Comparison of ENCODE assay signal across 16 cellular contexts in the genomic region with DNA sequence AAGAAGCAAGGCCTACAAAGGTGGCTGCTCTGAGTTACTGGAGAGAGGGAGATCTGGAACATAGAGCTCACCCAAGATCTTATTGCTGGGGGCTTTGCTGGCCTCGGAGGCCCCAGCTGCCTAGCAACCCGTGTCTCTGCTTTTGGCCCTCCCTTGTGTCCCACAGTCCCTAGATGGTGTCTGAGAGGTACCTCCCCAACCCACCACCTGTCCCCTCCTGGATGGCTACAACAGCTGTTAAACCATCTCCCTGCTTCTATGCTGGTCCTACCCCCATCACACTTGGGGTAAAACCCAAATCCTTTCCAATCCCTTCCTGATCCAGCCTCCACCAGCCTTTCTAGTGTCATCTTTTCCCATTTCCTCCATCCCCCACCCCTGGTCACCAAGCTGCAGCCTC.
DNase-seq lines count a peak whose midpoint lies in the region; ATAC-seq and TF ChIP-seq lines count a peak whose summit lies in the region.
"Had no signal": no experiment of that assay in that cellular context is flagged by ENCODE, and none has a peak within 500 bp of the region (broad histone marks: within the 10 kb centered on the region; RNA-seq: fewer than 3 reads in every experiment).

No MANE protein-coding gene starts in this region.

- TF ChIP-seq POLR2A in uterus (IDR thresholded peaks at IDR 0.05) = no peak

- H2BK5ac ChIP-seq in mesenchymal stem cell (ENCODE audit: low read depth, low read length, poor library complexity, severe bottlenecking) = no peak overlapping the region

- no peak overlapping the region for H3K9ac ChIP-seq in mesenchymal stem cell (ENCODE audit: low read length)
- H3K9ac ChIP-seq: GM23248 had no signal

- H3K4me1 ChIP-seq in left ventricle myocardium inferior (peaks cover 88% of the 10 kb centered on the region), mesenchymal stem cell (ENCODE audit: control insufficient read depth, insufficient read depth, low read depth, low read length) (peaks cover 3% of the 10 kb centered on the region), uterus (no peaks in the 10 kb centered on the region)

- H3K36me3 ChIP-seq in left ventricle myocardium inferior (no peaks in the 10 kb centered on the region), WERI-Rb-1 (no peaks in the 10 kb centered on the region), mesenchymal stem cell (ENCODE audit: control insufficient read depth in 1 of 2, insufficient read depth in 2 of 2, low read depth in 1 of 2, low read length in 2 of 2) (no peaks in the 10 kb centered on the region), uterus (no peaks in the 10 kb centered on the region)

- no peak for ATAC-seq in Right ventricle myocardium inferior

- H2BK12ac ChIP-seq in mesenchymal stem cell (ENCODE audit: low read length in 2 of 2) = no peak overlapping the region

- H3K23ac ChIP-seq in mesenchymal stem cell (ENCODE audit: low read length in 2 of 2) = no peak overlapping the region

- no peak overlapping the region for H3K14ac ChIP-seq in mesenchymal stem cell (ENCODE audit: low read length in 2 of 2)

- no peak overlapping the region for H4K8ac ChIP-seq in mesenchymal stem cell (ENCODE audit: low read length)

- H2AFZ ChIP-seq in mesenchymal stem cell (ENCODE audit: low read depth, low read length) = no peak overlapping the region
- H2AFZ ChIP-seq: GM23248 had no signal

- H4K91ac ChIP-seq in mesenchymal stem cell (ENCODE audit: low read length) = no peak overlapping the region

- H3K18ac ChIP-seq in mesenchymal stem cell (ENCODE audit: low read depth in 1 of 2, low read length in 2 of 2) = no peak overlapping the region

- no peak overlapping the region for H3K4me2 ChIP-seq in mesenchymal stem cell (ENCODE audit: low read length, poor library complexity, severe bottlenecking)

- no peak for DNase-seq in left ventricle myocardium inferior
- no peak for DNase-seq in Right ventricle myocardium inferior (ENCODE audit: missing footprints)
- DNase-seq in WERI-Rb-1 = peak; percentile 26
- no peak for DNase-seq in mesenchymal stem cell
- DNase-seq in uterus = no peak
- no peak for DNase-seq in hippocampal formation (lab: John Stamatoyannopoulos, UW)
- DNase-seq in NCI-H524 treated with DMSO at 0.1 percent for 48 hours (lab: John Stamatoyannopoulos, UW) = no peak
- DNase-seq: C1 segment of cervical spinal cord; Calu3; CD4-positive, alpha-beta memory T cell; COR-L47; DMS53; DND-41; GM23248; H7; HCEC 1CT had no signal

- 94% methylated on average over 2 of the region's 2 CpGs for WGBS in mesenchymal stem cell

- H2BK15ac ChIP-seq in mesenchymal stem cell (ENCODE audit: low read depth, poor library complexity, severe bottlenecking) = peak overlapping the region; percentile 17

- TF ChIP-seq CTCF in left ventricle myocardium inferior (IDR thresholded peaks at IDR 0.05; ENCODE audit: borderline replicate concordance) (no peak), WERI-Rb-1 (IDR thresholded peaks at IDR 0.05; ENCODE audit: low read depth, low read length) (no peak), uterus (IDR thresholded peaks at IDR 0.05) (no peak)

- no peak overlapping the region for H3K4ac ChIP-seq in mesenchymal stem cell (ENCODE audit: low read depth in 1 of 2, low read length in 2 of 2)

- no peaks in the 10 kb centered on the region for H3K9me3 ChIP-seq in left ventricle myocardium inferior (replicated peaks)
- no peaks in the 10 kb centered on the region for H3K9me3 ChIP-seq in WERI-Rb-1 (ENCODE audit: severe bottlenecking)
- no peaks in the 10 kb centered on the region for H3K9me3 ChIP-seq in mesenchymal stem cell (ENCODE audit: control insufficient read depth, low read length)
- no peaks in the 10 kb centered on the region for H3K9me3 ChIP-seq in uterus

- intact Hi-C loops in left ventricle myocardium inferior (cut with micrococcal nuclease) = no loop called here
- intact Hi-C loops in Right ventricle myocardium inferior (cut with DNase I) = no loop called here
- intact Hi-C loops in uterus (cut with DNase I; ENCODE audit: low total_unique reads) = no loop called here

- H3K79me1 ChIP-seq in mesenchymal stem cell (replicated peaks; ENCODE audit: low read length, poor library complexity, severe bottlenecking) = peaks cover 9% of the 10 kb centered on the region

- H2AK5ac ChIP-seq in mesenchymal stem cell (ENCODE audit: low read length, severe bottlenecking) = no peak overlapping the region

- H3K27me3 ChIP-seq in left ventricle myocardium inferior (ENCODE audit: low read depth) (no peaks in the 10 kb centered on the region), WERI-Rb-1 (ENCODE audit: insufficient read depth, low read depth, severe bottlenecking) (no peaks in the 10 kb centered on the region), mesenchymal stem cell (ENCODE audit: control insufficient read depth in 1 of 2, insufficient read depth in 1 of 2, low read length in 2 of 2) (no peaks in the 10 kb centered on the region), uterus (no peaks in the 10 kb centered on the region)

- H3K27ac ChIP-seq in left ventricle myocardium inferior (replicated peaks) (peak overlapping the region; percentile 94), WERI-Rb-1 (no peak overlapping the region), mesenchymal stem cell (ENCODE audit: low read length, poor library complexity, severe bottlenecking) (no peak overlapping the region), uterus (no peak overlapping the region)
- H3K27ac ChIP-seq: GM23248 had no signal

- H2BK120ac ChIP-seq in mesenchymal stem cell (ENCODE audit: low read depth, low read length) = no peak overlapping the region

- H3K4me3 ChIP-seq in left ventricle myocardium inferior (no peak overlapping the region), WERI-Rb-1 (ENCODE audit: low read depth, low read length) (no peak overlapping the region), mesenchymal stem cell (ENCODE audit: insufficient read depth in 1 of 2, low read depth in 1 of 2, low read length in 2 of 2) (no peak overlapping the region), uterus (no peak overlapping the region)
- H3K4me3 ChIP-seq: GM23248 had no signal
